9 cellular contexts compared by ENCODE assay signal in the genomic region with DNA sequence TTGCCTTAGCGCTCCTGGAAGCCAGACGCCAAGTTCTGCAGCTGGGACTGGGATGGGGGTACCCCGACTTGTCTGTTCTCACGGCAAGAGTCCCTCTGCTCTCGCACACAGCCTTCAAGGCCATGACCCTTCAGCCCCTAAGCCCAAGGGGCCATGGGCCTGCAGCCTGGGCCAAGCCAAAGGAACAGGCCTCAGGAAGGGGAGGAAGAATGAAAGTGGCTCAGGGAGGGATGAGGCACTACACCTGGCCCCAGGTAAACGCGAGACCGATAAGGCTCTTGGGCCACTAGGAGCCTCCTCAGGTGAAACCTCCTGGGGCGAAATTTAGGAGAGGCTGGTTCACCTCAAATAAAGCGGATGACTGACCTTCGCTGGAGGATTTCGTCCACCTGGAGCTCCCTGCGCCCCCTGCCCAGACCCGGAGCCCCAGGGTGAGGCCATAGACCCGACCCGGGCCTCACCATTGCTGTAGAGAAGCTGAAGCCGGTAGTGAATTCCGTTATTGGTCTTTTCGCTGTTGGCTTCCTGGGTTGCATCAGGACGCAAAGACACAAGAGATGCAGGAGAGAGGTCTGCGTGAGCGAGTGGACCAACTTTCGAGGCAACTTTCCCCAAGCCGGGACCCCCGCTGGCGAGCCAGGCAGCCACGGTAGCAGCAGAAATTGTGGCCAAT. TPM values are rescaled to one million over a fixed set of nuclear protein-coding genes. Genes with fewer than 3 reads are reported as not detected.
A peak's percentile ranks its signal among the peaks of the same experiment; 100 is the strongest.
DNase-seq lines count a peak whose midpoint lies in the region; ATAC-seq, FAIRE-seq and TF ChIP-seq lines count a peak whose summit lies in the region.
"Had no signal": no experiment of that assay in that cellular context is flagged by ENCODE, and none has a peak within 500 bp of the region (broad histone marks: within the 10 kb centered on the region; RNA-seq: fewer than 3 reads in every experiment).

No MANE protein-coding gene starts in this region.

- intact Hi-C loops in activated T-helper 2 cell treated with anti-CD3 and anti-CD28 coated beads, Interferon-gamma antibody, Interleukin-2, Interleukin-4, amounts not matched to agents 10 μg/mL and 5 μg/mL and 100 μg/mL, durations not matched to agents 14 hours and 24 hours and 36 hours (cut with micrococcal nuclease), result no loop called here

- peaks cover 76% of the 10 kb centered on the region for H3K27me3 Mint-ChIP-seq in activated T-helper 2 cell treated with anti-CD3 and anti-CD28 coated beads, Interferon-gamma antibody, Interleukin-2, Interleukin-4, amounts not matched to agents 10 μg/mL and 5 μg/mL and 100 μg/mL, durations not matched to agents 14 hours and 24 hours and 36 hours (ENCODE audit: low read depth)

- H3K27me3 ChIP-seq in DND-41 (ENCODE audit: insufficient read depth, low read length, poor library complexity), result no peaks in the 10 kb centered on the region
- H3K27me3 ChIP-seq in OCI-LY3 (ENCODE audit: low read depth, low read length), result no peaks in the 10 kb centered on the region
- H3K27me3 ChIP-seq in gastroesophageal sphincter, result peaks cover 67% of the 10 kb centered on the region

- no peak overlapping the region for H3K27ac Mint-ChIP-seq in activated T-helper 2 cell treated with anti-CD3 and anti-CD28 coated beads, Interferon-gamma antibody, Interleukin-2, Interleukin-4, amounts not matched to agents 10 μg/mL and 5 μg/mL and 100 μg/mL, durations not matched to agents 14 hours and 24 hours and 36 hours

- H3K36me3 ChIP-seq in DND-41 (ENCODE audit: insufficient read depth, low read length), result peaks cover 11% of the 10 kb centered on the region; the same call in 1 of the 2 replicates
- H3K36me3 ChIP-seq in OCI-LY3 (replicated peaks; ENCODE audit: low read depth, low read length), result peaks cover 15% of the 10 kb centered on the region
- H3K36me3 ChIP-seq in gastroesophageal sphincter, result no peaks in the 10 kb centered on the region

- H4K20me1 ChIP-seq in DND-41 (ENCODE audit: insufficient read depth, low read length) (no peaks in the 10 kb centered on the region), OCI-LY3 (ENCODE audit: insufficient read depth, low read length) (no peaks in the 10 kb centered on the region)

- H3K27ac ChIP-seq in DND-41 (ENCODE audit: low read length) (peak overlapping the region; percentile 95), OCI-LY3 (ENCODE audit: low read length) (no peak overlapping the region), gastroesophageal sphincter (peak overlapping the region in 3 of 4 donors; percentile 79 to 85 (median 82))

- 44% methylated on average over 3 of the region's 27 CpGs; no CpG with 5 or more reads in 1 of the 2 donors for WGBS in gastroesophageal sphincter (ENCODE audit: low coverage in 1 of 2), 2 donors

- TF ChIP-seq CTCF in DND-41 (IDR thresholded peaks at IDR 0.05; ENCODE audit: borderline replicate concordance, extremely low read depth, low read length, poor library complexity, severe bottlenecking) (no peak), OCI-LY3 (IDR thresholded peaks at IDR 0.05; ENCODE audit: low read depth, low read length) (no peak), gastroesophageal sphincter (IDR thresholded peaks at IDR 0.05) (no peak)

- H3K4me1 ChIP-seq in DND-41 (ENCODE audit: insufficient read depth, low read length), result peaks cover 70% of the 10 kb centered on the region
- H3K4me1 ChIP-seq in OCI-LY3 (ENCODE audit: low read length), result peaks cover 31% of the 10 kb centered on the region
- peaks cover 0 to 70% (median 6%) of the 10 kb centered on the region in 3 donors for H3K4me1 ChIP-seq in gastroesophageal sphincter

- FAIRE-seq in GM12891 (lab: Jason Lieb, UNC), result no peak

- peaks cover 4% of the 10 kb centered on the region for H3K36me3 Mint-ChIP-seq in activated T-helper 2 cell treated with anti-CD3 and anti-CD28 coated beads, Interferon-gamma antibody, Interleukin-2, Interleukin-4, amounts not matched to agents 10 μg/mL and 5 μg/mL and 100 μg/mL, durations not matched to agents 14 hours and 24 hours and 36 hours (ENCODE audit: low read depth)

- ATAC-seq in DND-41 (ENCODE audit: insufficient read depth, low read depth) (no peak), gastroesophageal sphincter (no peak)

- DNase-seq in DND-41 (no peak), retina (peak; percentile 67), NCI-H774 (lab: John Stamatoyannopoulos, UW) (no peak), GM12891 (ENCODE audit: insufficient read length, low spot score) (no peak)
- no peak for DNase-seq in activated T-helper 2 cell treated with anti-CD3 and anti-CD28 coated beads, Interferon-gamma antibody, Interleukin-2, Interleukin-4, amounts not matched to agents 10 μg/mL and 5 μg/mL and 100 μg/mL, durations not matched to agents 14 hours and 24 hours and 36 hours (ENCODE audit: low spot score)
- DNase-seq in effector CD4-positive, alpha-beta T cell, result no peak
- DNase-seq: NCI-H2171 had no signal

- H3K79me2 ChIP-seq in DND-41 (ENCODE audit: insufficient read depth, low read length), result peaks cover 47% of the 10 kb centered on the region
- peaks cover 52% of the 10 kb centered on the region for H3K79me2 ChIP-seq in OCI-LY3 (ENCODE audit: low read length)

- H3K9me3 ChIP-seq in DND-41 (ENCODE audit: insufficient read depth, low read length, severe bottlenecking) (no peaks in the 10 kb centered on the region), OCI-LY3 (ENCODE audit: insufficient read depth, low read length) (no peaks in the 10 kb centered on the region; the same call in 1 of the 2 replicates), gastroesophageal sphincter (no peaks in the 10 kb centered on the region)

- TF ChIP-seq POLR2A in gastroesophageal sphincter (IDR thresholded peaks at IDR 0.05), result no peak
- no peak for TF ChIP-seq POLR2A in GM12891 (IDR thresholded peaks at IDR 0.05; ENCODE audit: low read depth, low read length)

- H3K4me3 ChIP-seq in DND-41 (ENCODE audit: low read depth in 1 of 2, low read length in 2 of 2) (peak overlapping the region in 1 of 2 experiments; percentile 41; a peak in 1 of 4 replicates), OCI-LY3 (ENCODE audit: low read length) (no peak overlapping the region), gastroesophageal sphincter (peak overlapping the region in 1 of 2 donors; percentile 64)

- H2AFZ ChIP-seq in DND-41 (ENCODE audit: low read depth, low read length) (no peak overlapping the region), OCI-LY3 (ENCODE audit: low read depth, low read length) (no peak overlapping the region)

- H3K4me2 ChIP-seq in DND-41 (ENCODE audit: insufficient read depth, low read length), result peak overlapping the region; percentile 79
- peak overlapping the region; percentile 68; the same call in 1 of the 2 replicates for H3K4me2 ChIP-seq in OCI-LY3 (ENCODE audit: low read length)

- H3K9me3 Mint-ChIP-seq in activated T-helper 2 cell treated with anti-CD3 and anti-CD28 coated beads, Interferon-gamma antibody, Interleukin-2, Interleukin-4, amounts not matched to agents 10 μg/mL and 5 μg/mL and 100 μg/mL, durations not matched to agents 14 hours and 24 hours and 36 hours, result no peaks in the 10 kb centered on the region

- H3K4me3 Mint-ChIP-seq in activated T-helper 2 cell treated with anti-CD3 and anti-CD28 coated beads, Interferon-gamma antibody, Interleukin-2, Interleukin-4, amounts not matched to agents 10 μg/mL and 5 μg/mL and 100 μg/mL, durations not matched to agents 14 hours and 24 hours and 36 hours (ENCODE audit: low read depth), result no peak overlapping the region

- no peak for TF ChIP-seq EP300 in gastroesophageal sphincter (IDR thresholded peaks at IDR 0.05)

- peaks cover 29% of the 10 kb centered on the region for H3K4me1 Mint-ChIP-seq in activated T-helper 2 cell treated with anti-CD3 and anti-CD28 coated beads, Interferon-gamma antibody, Interleukin-2, Interleukin-4, amounts not matched to agents 10 μg/mL and 5 μg/mL and 100 μg/mL, durations not matched to agents 14 hours and 24 hours and 36 hours (ENCODE audit: low read depth)

- H3K9ac ChIP-seq in DND-41 (ENCODE audit: low read depth, low read length) (peak overlapping the region; percentile 83; the same call in 1 of the 2 replicates), OCI-LY3 (ENCODE audit: low read length) (no peak overlapping the region)

TF ChIP-seq in GM12891, 5 proteins besides CTCF, POLR2A, EP300 and RAD21:
- TF ChIP-seq TAF1 (IDR thresholded peaks at IDR 0.05; ENCODE audit: low read depth, low read length) (no peak), PAX5 (IDR thresholded peaks at IDR 0.05; ENCODE audit: insufficient read depth, low read length, severe bottlenecking) (no peak), POU2F2 (IDR thresholded peaks at IDR 0.05; ENCODE audit: low read depth, low read length) (no peak), POLR2AphosphoS5 (IDR thresholded peaks at IDR 0.05; ENCODE audit: low read depth, low read length) (no peak)

RNA-seq across cellular contexts. Expression of gene EBF1, which starts 3.7 kb away (rescaled TPM):
- total RNA-seq in gastroesophageal sphincter, result 10 to 100 TPM; 16.8 to 28.5 (median 24.3) TPM
- total RNA-seq in activated T-helper 2 cell treated with anti-CD3 and anti-CD28 coated beads, Interferon-gamma antibody, Interleukin-2, Interleukin-4, amounts not matched to agents 10 μg/mL and 5 μg/mL and 100 μg/mL, durations not matched to agents 14 hours and 24 hours and 36 hours, result 0.16 TPM in 1 of 2 replicates, not detected in the other
- 2.8 TPM for polyA plus RNA-seq in GM12891 (2012; ENCODE audit: low read depth, missing spikeins)

Comparison
In these comparisons a context has a peak if more than half of its experiments do, and no peak if none do; other contexts are left out.
1. RNA of gene EBF1, which starts 3.7 kb away (total RNA-seq): 16.8 to 28.5 TPM in gastroesophageal sphincter; 0.16 TPM in activated T-helper 2 cell treated with anti-CD3 and anti-CD28 coated beads, Interferon-gamma antibody, Interleukin-2, Interleukin-4, amounts not matched to agents 10 μg/mL and 5 μg/mL and 100 μg/mL, durations not matched to agents 14 hours and 24 hours and 36 hours; every median in the first group is over 10 times any median in the second.